9 cellular contexts compared by ENCODE assay signal in genomic region chr3:65953881-65954733, GRCh38.
DNase-seq lines count a peak whose midpoint lies in the region; ATAC-seq, FAIRE-seq and TF ChIP-seq lines count a peak whose summit lies in the region.
"Had no signal": no experiment of that assay in that cellular context is flagged by ENCODE, and none has a peak within 500 bp of the region (broad histone marks: within the 10 kb centered on the region; RNA-seq: fewer than 3 reads in every experiment).

No MANE protein-coding gene starts in this region.

- H3K4me2 ChIP-seq in mammary epithelial cell (ENCODE audit: insufficient read depth, low read depth, low read length), result peak overlapping the region; percentile 44

- CTCF ChIA-PET in mammary epithelial cell (lab: Charles Lee; ENCODE audit: low non-redundant PET), result no interaction called here

- H3K4me1 ChIP-seq in mammary epithelial cell (ENCODE audit: insufficient read depth, low read length), result peaks cover 19% of the 10 kb centered on the region
- H3K4me1 ChIP-seq in small intestine (ENCODE audit: control insufficient read depth in 2 of 2, insufficient read depth in 1 of 2, low read depth in 1 of 2, low read length in 1 of 2), result peaks cover 6 to 14% of the 10 kb centered on the region in 2 donors

- DNase-seq in HK-2 (ENCODE audit: unreplicated experiment), result peak; percentile 70
- DNase-seq in mammary epithelial cell, result no peak
- peak; percentile 72 for DNase-seq in kidney glomerular epithelial cell (lab: John Stamatoyannopoulos, UW)
- DNase-seq in small intestine, result peak; percentile 84
- no peak for DNase-seq in GM13976 (ENCODE audit: low spot score)
- DNase-seq in OCI-M2 (lab: John Stamatoyannopoulos, UW; ENCODE audit: unreplicated experiment), result no peak
- DNase-seq in DMS114 treated with DMSO at 0.1 percent for 48 hours (lab: John Stamatoyannopoulos, UW; ENCODE audit: unreplicated experiment), result no peak
- DNase-seq: activated T-cell treated with anti-CD3 and anti-CD28 coated beads, Interleukin-2, amount 50 U/mL, for 4 hours had no signal

- no TSS peak for BruUV-seq in mammary epithelial cell (replicated peaks; lab: Mats Ljungman, UMichigan)

- no peak overlapping the region for H3K9ac ChIP-seq in mammary epithelial cell (ENCODE audit: insufficient read depth, low read length)

- no peak for ATAC-seq in GM21381 (IDR thresholded peaks at IDR 0.05; ENCODE audit: unreplicated experiment)
- ATAC-seq: activated T-cell treated with anti-CD3 and anti-CD28 coated beads, Interleukin-2, amount 50 U/mL, for 4 hours had no signal

- H3K36me3 ChIP-seq in mammary epithelial cell (ENCODE audit: insufficient read depth, low read length) (no peaks in the 10 kb centered on the region), small intestine (ENCODE audit: control insufficient read depth in 2 of 2, insufficient read depth in 2 of 2, low read length in 2 of 2) (no peaks in the 10 kb centered on the region)

- WGBS in mammary epithelial cell (ENCODE audit: low coverage, missing lambda C conversion rate), result 25% methylated on average over 15 of the region's 16 CpGs
- WGBS in small intestine, 3 donors, result 13 to 41% (median 24%) methylated on average over 16 of the region's 16 CpGs

- H3K4me3 ChIP-seq in mammary epithelial cell (replicated peaks in 1 of 3; ENCODE audit: insufficient read depth in 1 of 3, low read depth in 2 of 3, low read length in 3 of 3) (no peak overlapping the region), small intestine (ENCODE audit: low read depth in 1 of 2, low read length in 2 of 2) (peak overlapping the region in 1 of 2 donors; percentile 28)

- dilution Hi-C loops in mammary epithelial cell (cut with HindIII; ENCODE audit: low sequenced_read_pairs), result no loop called here

- no peak for FAIRE-seq in small intestine (lab: Jason Lieb, UNC)

- in situ Hi-C loops in mammary epithelial cell (cut with MboI; ENCODE audit: low sequenced_read_pairs in 2 of 2) (no loop called here), GM13976 (cut with MboI; ENCODE audit: low sequenced_read_pairs, unreplicated experiment) (no loop called here)

- peak overlapping the region; percentile 77 for H2AFZ ChIP-seq in mammary epithelial cell (ENCODE audit: low read depth, low read length)

- TF ChIP-seq CTCF in mammary epithelial cell (conservative IDR thresholded peaks at IDR 0.05 in 1 of 2, IDR thresholded peaks at IDR 0.05 in 1 of 2; ENCODE audit: extremely low read depth in 1 of 2, insufficient read depth in 1 of 2, low read depth in 1 of 2, low read length in 2 of 2) (no peak), GM13976 (IDR thresholded peaks at IDR 0.05; ENCODE audit: borderline replicate concordance, control extremely low read depth, extremely low read depth, insufficient read depth, missing control alignments) (no peak)

- H3K9me3 ChIP-seq in mammary epithelial cell (replicated peaks; ENCODE audit: insufficient read depth, low read length) (no peaks in the 10 kb centered on the region), small intestine (ENCODE audit: control insufficient read depth, low read depth) (no peaks in the 10 kb centered on the region)

- no peaks in the 10 kb centered on the region for H3K79me2 ChIP-seq in mammary epithelial cell (ENCODE audit: insufficient read depth, low read length)

- intact Hi-C loops in mammary epithelial cell (cut with micrococcal nuclease), result no loop called here

- H3K27me3 ChIP-seq in mammary epithelial cell (ENCODE audit: insufficient read depth, low read length) (no peaks in the 10 kb centered on the region), small intestine (ENCODE audit: control insufficient read depth in 2 of 2, insufficient read depth in 2 of 2, low read length in 2 of 2) (no peaks in the 10 kb centered on the region)

- H3K27ac ChIP-seq in mammary epithelial cell (ENCODE audit: insufficient read depth, low read depth, low read length) (no peak overlapping the region), small intestine (ENCODE audit: low read depth in 1 of 2, low read length in 1 of 2) (peak overlapping the region; percentile 90 to 96)

- H4K20me1 ChIP-seq in mammary epithelial cell (ENCODE audit: insufficient read depth, low read length), result no peaks in the 10 kb centered on the region

Comparison
In these comparisons a context has a peak if more than half of its experiments do, and no peak if none do; other contexts are left out.
1. DNase-seq: peak in HK-2 (single experiment), kidney glomerular epithelial cell (single experiment) and small intestine (single experiment); none in mammary epithelial cell (single experiment), GM13976 (single experiment), OCI-M2 (single experiment) and DMS114 treated with DMSO at 0.1 percent for 48 hours (single experiment).